Comparison of ENCODE assay signal across 8 cellular contexts in the genomic region with DNA sequence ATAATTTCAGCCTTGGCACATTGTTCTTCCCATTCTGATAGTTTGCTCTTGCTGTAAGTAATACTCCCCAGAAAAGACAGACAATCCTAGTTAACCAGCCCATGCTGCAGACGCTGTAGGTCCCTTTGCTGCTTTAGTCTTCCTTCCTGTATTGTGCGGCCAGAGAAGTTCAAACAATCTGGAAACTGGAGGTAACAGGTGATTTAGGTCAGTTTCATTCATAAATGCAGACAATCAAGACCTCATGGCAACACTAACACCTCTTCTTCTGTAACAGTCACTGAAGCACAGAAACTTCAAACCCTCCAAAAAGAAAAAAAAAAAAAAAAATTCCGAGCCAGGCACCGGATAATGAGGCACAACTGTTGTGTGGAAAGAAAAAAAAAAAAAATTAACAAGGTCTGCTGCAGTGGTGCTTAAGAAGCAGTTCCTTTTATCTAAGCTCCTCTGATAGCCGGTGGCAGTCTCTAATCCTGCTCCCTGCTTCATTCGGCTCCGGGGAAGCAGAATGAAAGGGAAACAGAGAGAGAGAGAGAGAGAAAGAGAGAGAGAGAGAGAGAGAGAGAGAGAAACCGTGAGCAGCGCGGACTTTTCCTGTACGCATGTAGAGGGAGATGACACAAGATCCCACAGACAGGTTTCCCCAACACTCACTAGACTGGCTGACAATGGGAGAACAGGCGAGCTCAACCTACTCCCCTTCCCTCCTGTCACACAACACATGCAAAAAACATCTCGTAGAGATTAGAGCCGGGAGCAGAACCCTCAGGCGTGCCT. TPM values are rescaled to one million over a fixed set of nuclear protein-coding genes. Genes with fewer than 3 reads are reported as not detected.
DNase-seq lines count a peak whose midpoint lies in the region; ATAC-seq and TF ChIP-seq lines count a peak whose summit lies in the region.

A gene (minus strand): TSS at position 306 of the 777 bp plus-strand sequence. CDS start 203 bp downstream, at position 103.

- H3K79me2 ChIP-seq in neural cell (replicated peaks; ENCODE audit: insufficient read depth, low read length) = peaks cover 48% of the 10 kb centered on the region

- no peaks in the 10 kb centered on the region for H3F3A ChIP-seq in neural cell (ENCODE audit: insufficient read depth, low read length, poor library complexity, severe bottlenecking)

- no peaks in the 10 kb centered on the region for H3K9me3 ChIP-seq in neural cell (ENCODE audit: low read length)

- peak within 1 kb of the TSS; percentile 68 for H3K4me3 ChIP-seq in neural cell (ENCODE audit: low read length)

- no peaks in the 10 kb centered on the region for H3K27me3 ChIP-seq in foreskin keratinocyte
- no peaks in the 10 kb centered on the region for H3K27me3 ChIP-seq in neural cell (ENCODE audit: insufficient read depth, low read depth, low read length)

- H3K36me3 ChIP-seq in neural cell (ENCODE audit: insufficient read depth, low read length) = no peaks in the 10 kb centered on the region

- H2AFZ ChIP-seq in neural cell (ENCODE audit: low read depth, low read length) = peak within 1 kb of the TSS; percentile 35

- peak within 1 kb of the TSS; percentile 66 for H3K9ac ChIP-seq in neural cell (ENCODE audit: low read length)

- TF ChIP-seq RAD21 in neural cell (conservative IDR thresholded peaks at IDR 0.05) = peak; percentile 57

- peak within 1 kb of the TSS; percentile 61 for H3K4me2 ChIP-seq in neural cell (ENCODE audit: low read length)

- ATAC-seq in foreskin keratinocyte = peak; percentile 97
- no peak for ATAC-seq in HG03460 (IDR thresholded peaks at IDR 0.05; ENCODE audit: unreplicated experiment)

- peak; percentile 4 for DNase-seq in stimulated activated CD4-positive, alpha-beta T cell treated with anti-CD3 and anti-CD28 coated beads, Interleukin-4, amount 100 ng/mL, for 24 hours
- DNase-seq in stimulated activated CD4-positive, alpha-beta T cell treated with anti-CD3 and anti-CD28 coated beads, Interleukin-4, amount 100 ng/mL, for 4 hours = no peak
- DNase-seq in NCI-H446 (lab: John Stamatoyannopoulos, UW) = peak; percentile 36 to 48
- peak; percentile 27 to 36 for DNase-seq in activated T-cell treated with anti-CD3 and anti-CD28 coated beads, Interleukin-2, amount 50 U/mL, for 48 hours
- DNase-seq in foreskin keratinocyte = peak; percentile 84 to 87
- no peak for DNase-seq in GM10248 (ENCODE audit: extremely low spot score)

- no peaks in the 10 kb centered on the region for H4K20me1 ChIP-seq in neural cell (ENCODE audit: insufficient read depth)

- H3K4me1 ChIP-seq in foreskin keratinocyte = peaks cover 23% of the 10 kb centered on the region

- H3K27ac ChIP-seq in foreskin keratinocyte (peak within 1 kb of the TSS; percentile 85), neural cell (ENCODE audit: low read length) (peak within 1 kb of the TSS; percentile 64)

- H3K9me2 ChIP-seq in neural cell (ENCODE audit: insufficient read depth, low read length) = no peaks in the 10 kb centered on the region

- TF ChIP-seq CTCF in foreskin keratinocyte (conservative IDR thresholded peaks at IDR 0.05) = peak; percentile 11
- TF ChIP-seq CTCF in neural cell (IDR thresholded peaks at IDR 0.05; ENCODE audit: poor library complexity, severe bottlenecking) = peak; percentile 26
- no peak for TF ChIP-seq CTCF in GM10248 (IDR thresholded peaks at IDR 0.05; ENCODE audit: control extremely low read depth, extremely low read depth, low read depth, missing control alignments)

- POLR2A ChIA-PET in GM10248 (lab: Yijun Ruan, JAX) = no interaction called here

- TF ChIP-seq EP300 in neural cell (conservative IDR thresholded peaks at IDR 0.05; ENCODE audit: poor library complexity, severe bottlenecking) = peak; percentile 41

- CTCF ChIA-PET in GM10248 (lab: Yijun Ruan, JAX) = interaction anchor here (1.2 kb wide), 1 partner anchor 8 kb away, joined by 4 read pairs; no protein-coding TSS in a partner anchor

TF ChIP-seq in neural cell, 6 proteins besides CTCF, POLR2A, EP300 and RAD21:
- TF ChIP-seq, protein P1, sequence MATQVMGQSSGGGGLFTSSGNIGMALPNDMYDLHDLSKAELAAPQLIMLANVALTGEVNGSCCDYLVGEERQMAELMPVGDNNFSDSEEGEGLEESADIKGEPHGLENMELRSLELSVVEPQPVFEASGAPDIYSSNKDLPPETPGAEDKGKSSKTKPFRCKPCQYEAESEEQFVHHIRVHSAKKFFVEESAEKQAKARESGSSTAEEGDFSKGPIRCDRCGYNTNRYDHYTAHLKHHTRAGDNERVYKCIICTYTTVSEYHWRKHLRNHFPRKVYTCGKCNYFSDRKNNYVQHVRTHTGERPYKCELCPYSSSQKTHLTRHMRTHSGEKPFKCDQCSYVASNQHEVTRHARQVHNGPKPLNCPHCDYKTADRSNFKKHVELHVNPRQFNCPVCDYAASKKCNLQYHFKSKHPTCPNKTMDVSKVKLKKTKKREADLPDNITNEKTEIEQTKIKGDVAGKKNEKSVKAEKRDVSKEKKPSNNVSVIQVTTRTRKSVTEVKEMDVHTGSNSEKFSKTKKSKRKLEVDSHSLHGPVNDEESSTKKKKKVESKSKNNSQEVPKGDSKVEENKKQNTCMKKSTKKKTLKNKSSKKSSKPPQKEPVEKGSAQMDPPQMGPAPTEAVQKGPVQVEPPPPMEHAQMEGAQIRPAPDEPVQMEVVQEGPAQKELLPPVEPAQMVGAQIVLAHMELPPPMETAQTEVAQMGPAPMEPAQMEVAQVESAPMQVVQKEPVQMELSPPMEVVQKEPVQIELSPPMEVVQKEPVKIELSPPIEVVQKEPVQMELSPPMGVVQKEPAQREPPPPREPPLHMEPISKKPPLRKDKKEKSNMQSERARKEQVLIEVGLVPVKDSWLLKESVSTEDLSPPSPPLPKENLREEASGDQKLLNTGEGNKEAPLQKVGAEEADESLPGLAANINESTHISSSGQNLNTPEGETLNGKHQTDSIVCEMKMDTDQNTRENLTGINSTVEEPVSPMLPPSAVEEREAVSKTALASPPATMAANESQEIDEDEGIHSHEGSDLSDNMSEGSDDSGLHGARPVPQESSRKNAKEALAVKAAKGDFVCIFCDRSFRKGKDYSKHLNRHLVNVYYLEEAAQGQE (IDR thresholded peaks at IDR 0.05; ENCODE audit: borderline replicate concordance) = peak; percentile 60
- TF ChIP-seq POLR2AphosphoS5 (IDR thresholded peaks at IDR 0.05) = peak; percentile 55
- TF ChIP-seq MXI1 (conservative IDR thresholded peaks at IDR 0.05; ENCODE audit: poor library complexity, severe bottlenecking) = peak; percentile 75
- no peak for TF ChIP-seq EZH2 (IDR thresholded peaks at IDR 0.05; ENCODE audit: borderline replicate concordance, insufficient read depth, low read length, poor library complexity, severe bottlenecking)
- TF ChIP-seq TAF1 (IDR thresholded peaks at IDR 0.05; ENCODE audit: low read depth) = no peak
- peak; percentile 53 for TF ChIP-seq SMC3 (conservative IDR thresholded peaks at IDR 0.05; ENCODE audit: poor library complexity)

RNA-seq across cellular contexts. Expression of the gene that starts here (rescaled TPM):
- total RNA-seq in foreskin keratinocyte = 3.2 and 4.6 TPM in 2 replicates
- polyA plus RNA-seq in foreskin keratinocyte (0.66 and 1.0 TPM in 2 replicates), neural cell (20.7 and 22.8 TPM in 2 replicates)
- polyA minus RNA-seq in neural cell = 130 and 157 TPM in 2 replicates

Comparison
In these comparisons a context has a peak if more than half of its experiments do, and no peak if none do; other contexts are left out.
1. RNA of the gene that starts here (polyA plus RNA-seq): 20.7 to 22.8 TPM in neural cell; 0.66 to 1.0 TPM in foreskin keratinocyte; every median in the first group is over 10 times any median in the second.
2. DNase-seq: peak in stimulated activated CD4-positive, alpha-beta T cell treated with anti-CD3 and anti-CD28 coated beads, Interleukin-4, amount 100 ng/mL, for 24 hours (single experiment), NCI-H446 (2 of 2), activated T-cell treated with anti-CD3 and anti-CD28 coated beads, Interleukin-2, amount 50 U/mL, for 48 hours (2 of 2) and foreskin keratinocyte (2 of 2); none in stimulated activated CD4-positive, alpha-beta T cell treated with anti-CD3 and anti-CD28 coated beads, Interleukin-4, amount 100 ng/mL, for 4 hours (0 of 2) and GM10248 (single experiment).